In genomic region chr9:79287152-79287766, GRCh38 we compare ENCODE assay signal across 1 cellular context.
TF ChIP-seq lines count a peak whose summit lies in the region.

No MANE protein-coding gene starts in this region.

TF ChIP-seq in GM23338, 12 proteins besides CTCF, POLR2A, EP300 and RAD21 (continued from another document):
- TF ChIP-seq ZNF462 (CRISPR knock-in tag; IDR thresholded peaks at IDR 0.05): no peak
- no peak for TF ChIP-seq ETS1 (IDR thresholded peaks at IDR 0.05)
- no peak for TF ChIP-seq POLR2AphosphoS5 (IDR thresholded peaks at IDR 0.05; ENCODE audit: low read depth)
- no peak for TF ChIP-seq ZNF331 (CRISPR knock-in tag; IDR thresholded peaks at IDR 0.05; ENCODE audit: low read depth)
- no peak for TF ChIP-seq JUNB (IDR thresholded peaks at IDR 0.05; ENCODE audit: unreplicated experiment)
- no peak for TF ChIP-seq CREB1 (CRISPR knock-in tag; IDR thresholded peaks at IDR 0.05; ENCODE audit: low read depth)
TF ChIP-seq in GM23338: peak in this region for 0.
